In the genomic region with DNA sequence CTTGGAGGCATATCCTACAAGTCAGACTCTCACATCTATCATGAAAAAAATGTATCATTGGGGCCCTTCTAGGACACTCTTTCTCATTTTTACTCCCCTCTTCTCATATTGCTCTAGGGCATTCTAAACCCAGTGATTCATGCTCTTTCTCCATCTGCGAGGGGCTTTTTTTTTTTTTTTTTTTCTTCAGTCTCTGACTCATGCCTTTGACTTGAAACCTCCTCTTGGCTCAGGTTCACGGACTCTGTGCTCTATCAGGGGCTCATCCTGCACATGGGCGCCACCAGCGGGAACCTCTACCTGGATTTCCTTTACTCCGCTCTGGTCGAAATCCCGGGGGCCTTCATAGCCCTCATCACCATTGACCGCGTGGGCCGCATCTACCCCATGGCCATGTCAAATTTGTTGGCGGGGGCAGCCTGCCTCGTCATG, we compare ENCODE assay signal across 11 cellular contexts. TPM values are rescaled to one million over a fixed set of nuclear protein-coding genes. Genes with fewer than 3 reads are reported as not detected.
DNase-seq lines count a peak whose midpoint lies in the region; ATAC-seq and TF ChIP-seq lines count a peak whose summit lies in the region.
"Had no signal": no experiment of that assay in that cellular context is flagged by ENCODE, and none has a peak within 500 bp of the region (broad histone marks: within the 10 kb centered on the region; RNA-seq: fewer than 3 reads in every experiment).

No MANE protein-coding gene starts in this region.

- no peak for TF ChIP-seq POLR2A in adrenal gland (IDR thresholded peaks at IDR 0.05)

- H3K9me3 Mint-ChIP-seq in activated T-cell treated with anti-CD3 and anti-CD28 coated beads, Interleukin-2, amount 50 U/mL, for 4 hours: peaks cover 3% of the 10 kb centered on the region
- peaks cover 2% of the 10 kb centered on the region for H3K9me3 Mint-ChIP-seq in activated CD4-positive, alpha-beta memory T cell treated with anti-CD3 and anti-CD28 coated beads for 36 hours
- no peaks in the 10 kb centered on the region for H3K9me3 Mint-ChIP-seq in activated CD4-positive, alpha-beta T cell treated with anti-CD3 and anti-CD28 coated beads, Interleukin-2, amount 10 ng/mL, durations not matched to agents 24 days and 14 days

- ATAC-seq in activated T-cell treated with anti-CD3 and anti-CD28 coated beads, Interleukin-2, amount 50 U/mL, for 4 hours: peak; percentile 49 to 65
- no peak for ATAC-seq in upper lobe of right lung

- POLR2A ChIA-PET in activated CD4-positive, alpha-beta memory T cell treated with anti-CD3 and anti-CD28 coated beads for 36 hours (lab: Charles Lee): no interaction called here

- H3K27ac ChIP-seq in adrenal gland (peak overlapping the region in 1 of 5 donors; percentile 56), upper lobe of right lung (no peak overlapping the region)
- H3K27ac ChIP-seq: SJCRH30 had no signal

- 66 to 76% (median 74%) methylated on average over 12 of the region's 12 CpGs for WGBS in adrenal gland, 4 donors

- H3K4me3 Mint-ChIP-seq in activated T-cell treated with anti-CD3 and anti-CD28 coated beads, Interleukin-2, amount 50 U/mL, for 4 hours: no peak overlapping the region
- H3K4me3 Mint-ChIP-seq in activated CD4-positive, alpha-beta memory T cell treated with anti-CD3 and anti-CD28 coated beads for 36 hours: no peak overlapping the region
- no peak overlapping the region for H3K4me3 Mint-ChIP-seq in activated CD4-positive, alpha-beta T cell treated with anti-CD3 and anti-CD28 coated beads, Interleukin-2, amount 10 ng/mL, durations not matched to agents 24 days and 14 days

- H3K4me3 ChIP-seq in adrenal gland (no peak overlapping the region), upper lobe of right lung (no peak overlapping the region)
- H3K4me3 ChIP-seq: SJCRH30 had no signal

- peaks cover 8% of the 10 kb centered on the region for H3K4me1 Mint-ChIP-seq in activated T-cell treated with anti-CD3 and anti-CD28 coated beads, Interleukin-2, amount 50 U/mL, for 4 hours (ENCODE audit: low read depth)
- peaks cover 18% of the 10 kb centered on the region for H3K4me1 Mint-ChIP-seq in activated CD4-positive, alpha-beta memory T cell treated with anti-CD3 and anti-CD28 coated beads for 36 hours (ENCODE audit: low read depth)
- peaks cover 12% of the 10 kb centered on the region for H3K4me1 Mint-ChIP-seq in activated CD4-positive, alpha-beta T cell treated with anti-CD3 and anti-CD28 coated beads, Interleukin-2, amount 10 ng/mL, durations not matched to agents 24 days and 14 days

- H3K4me1 ChIP-seq in adrenal gland (replicated peaks in 1 of 2): peaks cover 0 to 17% of the 10 kb centered on the region in 2 donors
- no peaks in the 10 kb centered on the region for H3K4me1 ChIP-seq in upper lobe of right lung
- H3K4me1 ChIP-seq: BE2C, SJCRH30 had no signal

- H3K36me3 Mint-ChIP-seq in activated T-cell treated with anti-CD3 and anti-CD28 coated beads, Interleukin-2, amount 50 U/mL, for 4 hours (ENCODE audit: insufficient read depth): peaks cover 3% of the 10 kb centered on the region
- peaks cover 3% of the 10 kb centered on the region for H3K36me3 Mint-ChIP-seq in activated CD4-positive, alpha-beta memory T cell treated with anti-CD3 and anti-CD28 coated beads for 36 hours
- H3K36me3 Mint-ChIP-seq in activated CD4-positive, alpha-beta T cell treated with anti-CD3 and anti-CD28 coated beads, Interleukin-2, amount 10 ng/mL, durations not matched to agents 24 days and 14 days (ENCODE audit: low read depth): no peaks in the 10 kb centered on the region

- CTCF ChIA-PET in activated CD4-positive, alpha-beta memory T cell treated with anti-CD3 and anti-CD28 coated beads for 36 hours (lab: Charles Lee): interaction anchor here (2.3 to 7.4 kb wide), 2 partner anchors 317 to 394 kb away, joined by 26 to 93 read pairs; no protein-coding TSS in a partner anchor

- H3K9me3 ChIP-seq in adrenal gland (replicated peaks in 1 of 3): no peaks in the 10 kb centered on the region
- no peaks in the 10 kb centered on the region for H3K9me3 ChIP-seq in upper lobe of right lung
- H3K9me3 ChIP-seq: BE2C, SJCRH30 had no signal

- no peaks in the 10 kb centered on the region for H3K36me3 ChIP-seq in adrenal gland (replicated peaks in 1 of 2)
- no peaks in the 10 kb centered on the region for H3K36me3 ChIP-seq in upper lobe of right lung
- H3K36me3 ChIP-seq: BE2C, SJCRH30 had no signal

- no peak for TF ChIP-seq CTCF in adrenal gland (IDR thresholded peaks at IDR 0.05)
- TF ChIP-seq CTCF in upper lobe of right lung (IDR thresholded peaks at IDR 0.05): no peak

- no peak overlapping the region for H3K27ac Mint-ChIP-seq in activated CD4-positive, alpha-beta memory T cell treated with anti-CD3 and anti-CD28 coated beads for 36 hours
- H3K27ac Mint-ChIP-seq in activated CD4-positive, alpha-beta T cell treated with anti-CD3 and anti-CD28 coated beads, Interleukin-2, amount 10 ng/mL, durations not matched to agents 24 days and 14 days: no peak overlapping the region

- H3K27me3 ChIP-seq in adrenal gland: no peaks in the 10 kb centered on the region
- H3K27me3 ChIP-seq in upper lobe of right lung: no peaks in the 10 kb centered on the region
- H3K27me3 ChIP-seq: BE2C, SJCRH30 had no signal

- intact Hi-C loops in adrenal gland (cut with DNase I): loop anchor here in 1 of 2 donors (10.0 kb wide), 1 partner anchor 315 kb away; no protein-coding TSS in a partner anchor
- intact Hi-C loops in upper lobe of right lung (cut with DNase I): loop anchor here (10.0 kb wide), 1 partner anchor 315 kb away; no protein-coding TSS in a partner anchor
- intact Hi-C loops in activated CD4-positive, alpha-beta memory T cell treated with anti-CD3 and anti-CD28 coated beads for 36 hours (cut with micrococcal nuclease): loop anchor here (2.0 kb wide), 1 partner anchor 383 kb away; no protein-coding TSS in a partner anchor
- intact Hi-C loops in activated CD4-positive, alpha-beta T cell treated with anti-CD3 and anti-CD28 coated beads, Interleukin-2, amount 10 ng/mL, durations not matched to agents 24 days and 14 days (cut with micrococcal nuclease): loop anchor here (1.0 kb wide), 1 partner anchor 208 kb away; no protein-coding TSS in a partner anchor

- no peak for DNase-seq in activated T-cell treated with anti-CD3 and anti-CD28 coated beads, Interleukin-2, amount 50 U/mL, for 4 hours
- no peak for DNase-seq in activated T-cell treated with anti-CD3 and anti-CD28 coated beads, Interleukin-2, amount 50 U/mL, for 1 hour
- DNase-seq in adrenal gland (peak in 5 of 7 donors; percentile 44 to 61 (median 54)), iris pigment epithelial cell (ENCODE audit: low read depth) (peak; percentile 90), upper lobe of right lung (peak; percentile 49), NCI-H1436 treated with DMSO at 0.1 percent for 48 hours (lab: John Stamatoyannopoulos, UW) (no peak)
- no peak for DNase-seq in activated CD4-positive, alpha-beta memory T cell treated with anti-CD3 and anti-CD28 coated beads for 36 hours
- no peak for DNase-seq in activated CD4-positive, alpha-beta T cell treated with anti-CD3 and anti-CD28 coated beads, Interleukin-2, amount 10 ng/mL, durations not matched to agents 24 days and 14 days
- DNase-seq: BE2C, MV-4-11 had no signal

- no peaks in the 10 kb centered on the region for H3K27me3 Mint-ChIP-seq in activated T-cell treated with anti-CD3 and anti-CD28 coated beads, Interleukin-2, amount 50 U/mL, for 4 hours (ENCODE audit: low read depth)
- no peaks in the 10 kb centered on the region for H3K27me3 Mint-ChIP-seq in activated CD4-positive, alpha-beta memory T cell treated with anti-CD3 and anti-CD28 coated beads for 36 hours
- H3K27me3 Mint-ChIP-seq in activated CD4-positive, alpha-beta T cell treated with anti-CD3 and anti-CD28 coated beads, Interleukin-2, amount 10 ng/mL, durations not matched to agents 24 days and 14 days: no peaks in the 10 kb centered on the region

RNA-seq across cellular contexts. Expression of a gene that starts 17.8 kb away (rescaled TPM):
- total RNA-seq in activated T-cell treated with anti-CD3 and anti-CD28 coated beads, Interleukin-2, amount 50 U/mL, for 4 hours: 1 to 10 TPM; 1.7 to 7.0 (median 4.3) TPM
- total RNA-seq in adrenal gland (1 to 10 TPM in 3 of 8 donors, under 1 TPM in 3, not detected in 2; 0.26 to 2.1 (median 1.2) TPM), upper lobe of right lung (2.7 TPM)
- polyA plus RNA-seq in adrenal gland: 1 to 10 TPM; 1.6 to 7.1 (median 2.1) TPM
- under 1 TPM; 0.14 to 0.99 TPM for total RNA-seq in activated CD4-positive, alpha-beta memory T cell treated with anti-CD3 and anti-CD28 coated beads for 36 hours
- total RNA-seq in activated CD4-positive, alpha-beta T cell treated with anti-CD3 and anti-CD28 coated beads, Interleukin-2, amount 10 ng/mL, durations not matched to agents 24 days and 14 days: 2.2 and 3.1 TPM in 2 replicates

Comparison
In these comparisons a context has a peak if more than half of its experiments do, and no peak if none do; other contexts are left out.
1. DNase-seq: peak in adrenal gland (5 of 7), iris pigment epithelial cell (single experiment) and upper lobe of right lung (single experiment); none in activated T-cell treated with anti-CD3 and anti-CD28 coated beads, Interleukin-2, amount 50 U/mL, for 4 hours (single experiment), activated T-cell treated with anti-CD3 and anti-CD28 coated beads, Interleukin-2, amount 50 U/mL, for 1 hour (single experiment), activated CD4-positive, alpha-beta memory T cell treated with anti-CD3 and anti-CD28 coated beads for 36 hours (single experiment), NCI-H1436 treated with DMSO at 0.1 percent for 48 hours (single experiment) and activated CD4-positive, alpha-beta T cell treated with anti-CD3 and anti-CD28 coated beads, Interleukin-2, amount 10 ng/mL, durations not matched to agents 24 days and 14 days (single experiment).